Comparison of ENCODE assay signal across 23 cellular contexts in genomic region chr9:126170286-126170823, GRCh38.
"Had no signal": no experiment of that assay in that cellular context is flagged by ENCODE, and none has a peak within 500 bp of the region (broad histone marks: within the 10 kb centered on the region; RNA-seq: fewer than 3 reads in every experiment).

No MANE protein-coding gene starts in this region.

- H3K4me3 ChIP-seq: adrenal gland, MG63, SK-N-MC had no signal

- H3K36me3 ChIP-seq: adrenal gland, MG63, WERI-Rb-1 had no signal

- H3K4me1 ChIP-seq: adrenal gland had no signal

- H3K27ac ChIP-seq: adrenal gland, SK-N-MC, WERI-Rb-1 had no signal

- ATAC-seq: activated CD4-positive, alpha-beta T cell treated with anti-CD3 and anti-CD28 coated beads for 36 hours; T-cell had no signal

- DNase-seq: activated CD4-positive, alpha-beta memory T cell treated with anti-CD3 and anti-CD28 coated beads, Interleukin-2, amount 10 ng/mL, durations not matched to agents 7 days and 5 days; activated CD4-positive, alpha-beta T cell treated with anti-CD3 and anti-CD28 coated beads for 36 hours; activated CD4-positive, alpha-beta T cell treated with anti-CD3 and anti-CD28 coated beads, Interleukin-2, amount 50 U/mL, for 1 hour; activated naive CD4-positive, alpha-beta T cell treated with anti-CD3 and anti-CD28 coated beads, Interleukin-2, amount 50 U/mL, for 16 hours; activated naive CD8-positive, alpha-beta T cell treated with anti-CD3 and anti-CD28 coated beads, Interleukin-2, amount 10 ng/mL, durations not matched to agents 7 days and 5 days; activated T-cell treated with anti-CD3 and anti-CD28 coated beads, Interleukin-2, amount 50 U/mL, for 1 hour; aorta; MG63; MV-4-11; NCI-H1092 treated with DMSO at 0.1 percent for 48 hours; NCI-H1436; NCI-H1694 treated with DMSO at 0.1 percent for 48 hours; NCI-H2029 treated with DMSO at 0.1 percent for 48 hours; NCI-H345; NCI-H510A; NCI-H526 treated with DMSO at 0.1 percent for 48 hours; NCI-H82; T-cell; T-helper 2 cell; T1000; WERI-Rb-1 had no signal

- H3K9me3 ChIP-seq: adrenal gland, MG63 had no signal
